In the genomic region with DNA sequence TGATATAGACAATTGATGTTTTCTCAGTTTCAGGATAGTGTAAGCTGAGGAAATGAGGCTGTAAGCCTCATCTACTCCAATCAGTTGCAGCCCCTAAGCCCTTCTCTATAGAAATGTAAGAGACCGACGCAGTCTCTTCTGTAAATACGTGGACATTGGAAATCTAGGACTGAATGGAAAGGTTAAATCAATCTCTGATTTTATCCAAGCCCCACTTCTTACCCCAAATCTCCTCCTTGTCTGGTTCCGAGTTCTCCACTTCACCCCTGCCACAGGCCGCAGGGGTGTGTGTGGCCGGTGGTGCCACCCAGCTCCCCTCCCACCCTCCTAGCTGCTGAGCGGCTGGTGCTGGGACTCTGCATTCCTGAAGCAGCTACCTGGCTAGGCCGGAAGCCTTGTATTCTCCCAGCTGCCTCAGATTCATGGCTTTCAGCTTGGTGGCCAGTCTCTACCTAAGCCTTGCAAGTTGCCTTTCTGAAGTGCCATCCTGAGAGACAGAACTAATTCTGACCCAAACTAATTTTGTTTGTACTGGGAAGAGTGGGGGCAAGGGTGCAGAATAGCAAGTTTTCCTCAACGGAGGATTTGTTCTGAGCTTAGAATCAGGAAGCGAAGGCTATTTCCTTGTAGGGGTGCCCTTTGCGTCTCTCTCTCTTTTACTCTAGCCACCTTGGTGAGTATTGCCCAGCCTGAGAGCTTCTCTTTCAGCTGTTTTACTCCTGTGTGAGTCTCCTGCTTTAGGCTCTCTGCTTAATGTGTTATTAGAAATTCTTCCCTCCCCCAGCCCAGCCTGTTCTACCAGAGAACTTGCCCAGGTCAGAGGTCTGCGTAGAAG, we compare ENCODE assay signal across 8 cellular contexts. TPM values are rescaled to one million over a fixed set of nuclear protein-coding genes. Genes with fewer than 3 reads are reported as not detected.
DNase-seq lines count a peak whose midpoint lies in the region; ATAC-seq, FAIRE-seq and TF ChIP-seq lines count a peak whose summit lies in the region.

No MANE protein-coding gene starts in this region.

- CTCF ChIA-PET in WTC11 (lab: Charles Lee), result interaction anchor here (0.8 to 2.7 kb wide), 7 partner anchors 8 to 92 kb away, joined by 3 to 17 read pairs (median 5); no protein-coding TSS in a partner anchor

- intact Hi-C loops in CD14-positive monocyte (cut with micrococcal nuclease), result no loop called here
- intact Hi-C loops in pancreas (cut with DNase I), result no loop called here

- H3K4me3 ChIP-seq in H7 (ENCODE audit: insufficient read depth, low read depth, low read length) (peak overlapping the region; percentile 50), pancreas (peak overlapping the region; percentile 41 to 73 (median 61))

- ATAC-seq in WTC11 (peak; percentile 83), pancreas (peak; percentile 76 to 89 (median 86)), HG02571 (IDR thresholded peaks at IDR 0.05; ENCODE audit: unreplicated experiment) (no peak), HG03039 (IDR thresholded peaks at IDR 0.05; ENCODE audit: unreplicated experiment) (no peak)

- H3K36me3 Mint-ChIP-seq in CD14-positive monocyte (peaks cover 34% of the 10 kb centered on the region in 2 donors), WTC11 (peaks cover 35% of the 10 kb centered on the region), glutamatergic neuron (ENCODE audit: unreplicated experiment) (no peaks in the 10 kb centered on the region)

- TF ChIP-seq CTCF in CD14-positive monocyte (IDR thresholded peaks at IDR 0.05), result no peak
- no peak for TF ChIP-seq CTCF in WTC11 (IDR thresholded peaks at IDR 0.05)
- no peak for TF ChIP-seq CTCF in glutamatergic neuron (IDR thresholded peaks at IDR 0.05; ENCODE audit: partially characterized antibody, unreplicated experiment)
- TF ChIP-seq CTCF in pancreas (IDR thresholded peaks at IDR 0.05), result no peak

- DNase-seq in CD14-positive monocyte (ENCODE audit: low spot score) (no peak), H7 (peak; percentile 46), WTC11 (ENCODE audit: low spot score) (peak; percentile 39), glutamatergic neuron (no peak), pancreas (peak; percentile 27 to 61 (median 43)), Kasumi-1 (lab: John Stamatoyannopoulos, UW) (no peak)

- H3K27ac Mint-ChIP-seq in CD14-positive monocyte, result peak overlapping the region in 5 of 7 donors; percentile 2 to 89 (median 76)
- H3K27ac Mint-ChIP-seq in WTC11, result peak overlapping the region; percentile 94
- no peak overlapping the region for H3K27ac Mint-ChIP-seq in glutamatergic neuron (ENCODE audit: unreplicated experiment)

- POLR2A ChIA-PET in WTC11 (lab: Charles Lee), result interaction anchor here (0.8 to 1.2 kb wide), 4 partner anchors 8 to 58 kb away, joined by 3 to 5 read pairs (median 4); no protein-coding TSS in a partner anchor

- no peaks in the 10 kb centered on the region for H3K9me3 ChIP-seq in pancreas

- H3K36me3 ChIP-seq in H7 (replicated peaks; ENCODE audit: control insufficient read depth, insufficient read depth, low read length) (no peaks in the 10 kb centered on the region), pancreas (peaks cover 0 to 14% (median 6%) of the 10 kb centered on the region in 3 donors)

- H3K4me3 Mint-ChIP-seq in CD14-positive monocyte (peak overlapping the region; percentile 80 to 86), WTC11 (peak overlapping the region; percentile 96), glutamatergic neuron (ENCODE audit: unreplicated experiment) (peak overlapping the region; percentile 87)

- 13 to 14% methylated on average over 12 of the region's 12 CpGs for WGBS in pancreas, 2 donors

- H3K27me3 Mint-ChIP-seq in CD14-positive monocyte (ENCODE audit: low read depth in 3 of 3), result peaks cover 0 to 3% (median 0%) of the 10 kb centered on the region in 3 donors
- no peaks in the 10 kb centered on the region for H3K27me3 Mint-ChIP-seq in WTC11 (ENCODE audit: low read depth)
- no peaks in the 10 kb centered on the region for H3K27me3 Mint-ChIP-seq in glutamatergic neuron (ENCODE audit: unreplicated experiment)

- peak overlapping the region; percentile 8 to 81 (median 57) for H3K27ac ChIP-seq in pancreas

- H3K27me3 ChIP-seq in H7 (ENCODE audit: control insufficient read depth, insufficient read depth, low read length) (no peaks in the 10 kb centered on the region), pancreas (no peaks in the 10 kb centered on the region)

- H3K9me3 Mint-ChIP-seq in CD14-positive monocyte, result no peaks in the 10 kb centered on the region
- H3K9me3 Mint-ChIP-seq in WTC11, result no peaks in the 10 kb centered on the region
- no peaks in the 10 kb centered on the region for H3K9me3 Mint-ChIP-seq in glutamatergic neuron (ENCODE audit: unreplicated experiment)

- H3K4me1 ChIP-seq in pancreas, result peaks cover 5 to 12% (median 5%) of the 10 kb centered on the region in 3 donors

- H3K4me1 Mint-ChIP-seq in CD14-positive monocyte (peaks cover 19% of the 10 kb centered on the region), WTC11 (peaks cover 15% of the 10 kb centered on the region), glutamatergic neuron (ENCODE audit: low read depth, unreplicated experiment) (no peaks in the 10 kb centered on the region)

- no peak for FAIRE-seq in pancreas (lab: Jason Lieb, UNC)

TF ChIP-seq in WTC11, 78 proteins besides CTCF, POLR2A, EP300 and RAD21:
- TF ChIP-seq NFE2L1 (CRISPR knock-in tag; IDR thresholded peaks at IDR 0.05) (no peak), MXD4 (CRISPR knock-in tag; IDR thresholded peaks at IDR 0.05; ENCODE audit: borderline replicate concordance) (no peak), GABPB1 (CRISPR knock-in tag; IDR thresholded peaks at IDR 0.05) (no peak), ZNF232 (CRISPR knock-in tag; IDR thresholded peaks at IDR 0.05) (no peak), IRF2 (CRISPR knock-in tag; IDR thresholded peaks at IDR 0.05; ENCODE audit: borderline replicate concordance, low read depth) (no peak), STAT6 (CRISPR knock-in tag; conservative IDR thresholded peaks at IDR 0.05; ENCODE audit: low read depth) (no peak), ZNF512 (CRISPR knock-in tag; IDR thresholded peaks at IDR 0.05; ENCODE audit: borderline replicate concordance) (no peak), ZNF263 (CRISPR knock-in tag; IDR thresholded peaks at IDR 0.05; ENCODE audit: low read depth) (no peak), ERG (CRISPR knock-in tag; IDR thresholded peaks at IDR 0.05) (no peak), KAT7 (CRISPR knock-in tag; IDR thresholded peaks at IDR 0.05; ENCODE audit: borderline replicate concordance) (no peak), NR3C1 (CRISPR knock-in tag; conservative IDR thresholded peaks at IDR 0.05; ENCODE audit: low read depth) (no peak), FOXP1 (CRISPR knock-in tag; IDR thresholded peaks at IDR 0.05; ENCODE audit: borderline replicate concordance) (no peak), ZMAT4 (CRISPR knock-in tag; IDR thresholded peaks at IDR 0.05) (no peak), SMAD3 (CRISPR knock-in tag; IDR thresholded peaks at IDR 0.05; ENCODE audit: borderline replicate concordance) (no peak)
TF ChIP-seq in WTC11: peak in this region for 0.

RNA-seq across cellular contexts. Expression of gene VWA5A, which starts 0.7 kb away (rescaled TPM):
- polyA plus RNA-seq in CD14-positive monocyte (10 to 100 TPM in 1 of 2 donors, 1 to 10 TPM in 1; 8.8 to 11.2 TPM), pancreas (10 to 100 TPM; 12.1 to 27.9 TPM)
- total RNA-seq in H7 (2014; rRNA removed; shearing (Covaris generic)), result 15.1 and 17.8 TPM in 2 replicates
- total RNA-seq in WTC11 (2021) (19.5 to 26.0 TPM (median 23.1 TPM) in 3 replicates), glutamatergic neuron (ENCODE audit: unreplicated experiment) (2.6 TPM), pancreas (10 to 100 TPM in 5 of 6 donors, 1 to 10 TPM in 1; 9.6 to 28.7 (median 15.6) TPM)

Comparison
In these comparisons a context has a peak if more than half of its experiments do, and no peak if none do; other contexts are left out.
1. DNase-seq: peak in H7 (single experiment), WTC11 (single experiment) and pancreas (6 of 6); none in CD14-positive monocyte (single experiment), glutamatergic neuron (single experiment) and Kasumi-1 (0 of 2).
2. ATAC-seq: peak in WTC11 (single experiment) and pancreas (4 of 4); none in HG02571 (single experiment) and HG03039 (single experiment).
3. Peak in every context shown above with its lines, with median percentiles within 50 percentile points of each other: H3K4me3 Mint-ChIP-seq.